In genomic region chr17:77637807-77638182, GRCh38 we compare ENCODE assay signal across 21 cellular contexts.
DNase-seq lines count a peak whose midpoint lies in the region; ATAC-seq and TF ChIP-seq lines count a peak whose summit lies in the region.
"Had no signal": no experiment of that assay in that cellular context is flagged by ENCODE, and none has a peak within 500 bp of the region (broad histone marks: within the 10 kb centered on the region; RNA-seq: fewer than 3 reads in every experiment).

No MANE protein-coding gene starts in this region.

- H3K4me3 ChIP-seq in HEK293 (ENCODE audit: low read depth, low read length) (no peak overlapping the region), lower leg skin (ENCODE audit: low read depth, poor library complexity, severe bottlenecking) (no peak overlapping the region)
- H3K4me3 ChIP-seq: heart right ventricle, left lung, psoas muscle, thoracic aorta, vagina had no signal

- POLR2A ChIA-PET in HEK293 (lab: Yijun Ruan, JAX), result no interaction called here

- H3K9me3 ChIP-seq in HEK293 (ENCODE audit: control insufficient read depth, insufficient read depth, low read depth, low read length), result no peaks in the 10 kb centered on the region
- H3K9me3 ChIP-seq: heart right ventricle, left lung, psoas muscle, thoracic aorta, vagina had no signal

- intact Hi-C loops in posterior vena cava (cut with DNase I) (loop anchor here in 1 of 2 donors (5.0 kb wide), 1 partner anchor 670 kb away; no protein-coding TSS in a partner anchor), lower leg skin (cut with DNase I; ENCODE audit: low total_unique reads) (no loop called here)

- no peak for ATAC-seq in GM19351 (IDR thresholded peaks at IDR 0.05; ENCODE audit: unreplicated experiment)
- ATAC-seq: heart right ventricle, left lung, psoas muscle had no signal

- H3K4me3 Mint-ChIP-seq in glutamatergic neuron (ENCODE audit: unreplicated experiment), result peak overlapping the region; percentile 61
- H3K4me3 Mint-ChIP-seq: activated CD4-positive, alpha-beta memory T cell treated with anti-CD3 and anti-CD28 coated beads for 36 hours; T-helper 2 cell treated with Interferon-gamma antibody and Interleukin-4, amounts not matched to agents 5 μg/mL and 100 μg/mL, for 36 hours had no signal

- TF ChIP-seq CTCF in HEK293 (tag by site-specific recombination; IDR thresholded peaks at IDR 0.05) (no peak), glutamatergic neuron (IDR thresholded peaks at IDR 0.05; ENCODE audit: partially characterized antibody, unreplicated experiment) (no peak), lower leg skin (IDR thresholded peaks at IDR 0.05) (no peak)

- H3K27ac ChIP-seq in HEK293 (ENCODE audit: extremely low read depth, low read depth, low read length), result no peak overlapping the region
- H3K27ac ChIP-seq: heart right ventricle, left lung, psoas muscle, thoracic aorta, vagina had no signal

- peaks cover 8% of the 10 kb centered on the region for H3K36me3 Mint-ChIP-seq in glutamatergic neuron (ENCODE audit: unreplicated experiment)
- H3K36me3 Mint-ChIP-seq: activated CD4-positive, alpha-beta memory T cell treated with anti-CD3 and anti-CD28 coated beads for 36 hours had no signal

- peak; percentile 79 for DNase-seq in SK-N-DZ (ENCODE audit: low spot score)
- peak; percentile 69 for DNase-seq in glutamatergic neuron
- DNase-seq in posterior vena cava (ENCODE audit: low spot score), result peak; percentile 73
- DNase-seq in HuH-7 (ENCODE audit: low spot score), result no peak
- DNase-seq in lower leg skin (ENCODE audit: low spot score in 2 of 2), result no peak
- DNase-seq: activated CD4-positive, alpha-beta memory T cell treated with anti-CD3 and anti-CD28 coated beads for 36 hours; activated effector memory CD4-positive, alpha-beta T cell treated with Interleukin-2 at 50 U/mL for 16 hours; heart right ventricle; Karpas-422; left lung; NCI-H1694 treated with DMSO at 0.1 percent for 48 hours; NCI-H345; psoas muscle; small intestine; stimulated activated CD4-positive, alpha-beta T cell treated with anti-CD3 and anti-CD28 coated beads, Interleukin-2, amount 100 ng/mL, for 48 hours; stimulated activated naive CD4-positive, alpha-beta T cell had no signal

- 21 to 37% methylated on average over 10 of the region's 10 CpGs for WGBS in lower leg skin, 2 donors

- no peaks in the 10 kb centered on the region for H3K4me1 ChIP-seq in HEK293 (ENCODE audit: control insufficient read depth, insufficient read depth, low read length)
- H3K4me1 ChIP-seq: left lung, psoas muscle, vagina had no signal

- H3K4me1 Mint-ChIP-seq in glutamatergic neuron (ENCODE audit: low read depth, unreplicated experiment), result peaks cover 22% of the 10 kb centered on the region

- peaks cover 14% of the 10 kb centered on the region for H3K27me3 Mint-ChIP-seq in glutamatergic neuron (ENCODE audit: unreplicated experiment)

- H3K36me3 ChIP-seq in HEK293 (ENCODE audit: control insufficient read depth in 2 of 2, insufficient read depth in 1 of 2, low read length in 2 of 2), result no peaks in the 10 kb centered on the region
- H3K36me3 ChIP-seq: heart right ventricle, left lung, thoracic aorta, vagina had no signal

- peaks cover 8% of the 10 kb centered on the region for H3K9me3 Mint-ChIP-seq in glutamatergic neuron (ENCODE audit: unreplicated experiment)
- H3K9me3 Mint-ChIP-seq: activated CD4-positive, alpha-beta memory T cell treated with anti-CD3 and anti-CD28 coated beads for 36 hours; T-helper 2 cell treated with Interferon-gamma antibody and Interleukin-4, amounts not matched to agents 5 μg/mL and 100 μg/mL, for 36 hours had no signal

- TF ChIP-seq POLR2A in lower leg skin (IDR thresholded peaks at IDR 0.05), result no peak

- H3K27ac Mint-ChIP-seq in glutamatergic neuron (ENCODE audit: unreplicated experiment), result peak overlapping the region; percentile 59
- H3K27ac Mint-ChIP-seq: activated CD4-positive, alpha-beta memory T cell treated with anti-CD3 and anti-CD28 coated beads for 36 hours had no signal

- CTCF ChIA-PET in HEK293 (lab: Yijun Ruan, JAX), result no interaction called here

TF ChIP-seq in HEK293, 187 proteins besides CTCF, POLR2A, EP300 and RAD21:
- TF ChIP-seq ZIC2 (tag by site-specific recombination; IDR thresholded peaks at IDR 0.05) (peak; percentile 55; the same call in 1 of the 2 replicates), ZNF175 (tag by site-specific recombination; IDR thresholded peaks at IDR 0.05) (no peak)

Comparison
In these comparisons a context has a peak if more than half of its experiments do, and no peak if none do; other contexts are left out.
1. DNase-seq: peak in SK-N-DZ (single experiment), glutamatergic neuron (single experiment) and posterior vena cava (single experiment); none in HuH-7 (single experiment) and lower leg skin (0 of 2).